In genomic region chr5:172690258-172691075, GRCh38 we compare ENCODE assay signal across 10 cellular contexts. TPM values are rescaled to one million over a fixed set of nuclear protein-coding genes. Genes with fewer than 3 reads are reported as not detected.
DNase-seq lines count a peak whose midpoint lies in the region; ATAC-seq, FAIRE-seq and TF ChIP-seq lines count a peak whose summit lies in the region.
"Had no signal": no experiment of that assay in that cellular context is flagged by ENCODE, and none has a peak within 500 bp of the region (broad histone marks: within the 10 kb centered on the region; RNA-seq: fewer than 3 reads in every experiment).

No MANE protein-coding gene starts in this region.

- POLR2A ChIA-PET in activated CD8-positive, alpha-beta T cell treated with anti-CD3 and anti-CD28 coated beads for 36 hours (lab: Charles Lee), result no interaction called here
- POLR2A ChIA-PET in activated CD8-positive, alpha-beta T cell treated with anti-CD3 and anti-CD28 coated beads, Interleukin-2, amount 10 ng/mL, durations not matched to agents 7 days and 5 days (lab: Charles Lee), result no interaction called here
- POLR2A ChIA-PET in RWPE1 (lab: Yijun Ruan, JAX; ENCODE audit: low non-redundant PET), result no interaction called here

- peak; percentile 29 for DNase-seq in activated CD8-positive, alpha-beta T cell treated with anti-CD3 and anti-CD28 coated beads for 36 hours
- no peak for DNase-seq in activated CD8-positive, alpha-beta T cell treated with anti-CD3 and anti-CD28 coated beads, Interleukin-2, amount 10 ng/mL, durations not matched to agents 7 days and 5 days
- DNase-seq in RWPE1 (ENCODE audit: low spot score) (no peak), spleen (peak; percentile 54), MG63 (no peak), middle frontal gyrus (ENCODE audit: extremely low spot score, low spot score) (no peak), RCC 7860 (ENCODE audit: low spot score) (no peak)
- DNase-seq: central memory CD4-positive, alpha-beta T cell; DND-41 had no signal

- no peak overlapping the region for H3K4me3 Mint-ChIP-seq in activated CD8-positive, alpha-beta T cell treated with anti-CD3 and anti-CD28 coated beads for 36 hours
- H3K4me3 Mint-ChIP-seq in activated CD8-positive, alpha-beta T cell treated with anti-CD3 and anti-CD28 coated beads, Interleukin-2, amount 10 ng/mL, durations not matched to agents 7 days and 5 days, result no peak overlapping the region

- no peak for TF ChIP-seq POLR2A in spleen (IDR thresholded peaks at IDR 0.05)

- H3K27ac ChIP-seq in RWPE1, result peak overlapping the region; percentile 3; the same call in 1 of the 2 replicates
- H3K27ac ChIP-seq in spleen, result no peak overlapping the region

- H3K27me3 ChIP-seq in spleen (replicated peaks in 1 of 7) (no peaks in the 10 kb centered on the region), MG63 (no peaks in the 10 kb centered on the region)

- peaks cover 0 to 23% (median 9%) of the 10 kb centered on the region in 6 donors for H3K4me1 ChIP-seq in spleen

- no peaks in the 10 kb centered on the region for H3K36me3 ChIP-seq in spleen
- 0 out of 2 replicates have a peak, but pooled peaks cover 3% of the 10 kb centered on the region for H3K36me3 ChIP-seq in MG63

- H3K9me3 ChIP-seq in spleen (no peaks in the 10 kb centered on the region), MG63 (no peaks in the 10 kb centered on the region)

- H3K4me1 Mint-ChIP-seq in activated CD8-positive, alpha-beta T cell treated with anti-CD3 and anti-CD28 coated beads for 36 hours (ENCODE audit: low read depth), result peaks cover 13% of the 10 kb centered on the region
- H3K4me1 Mint-ChIP-seq in activated CD8-positive, alpha-beta T cell treated with anti-CD3 and anti-CD28 coated beads, Interleukin-2, amount 10 ng/mL, durations not matched to agents 7 days and 5 days (ENCODE audit: low read depth), result peaks cover 21% of the 10 kb centered on the region

- TF ChIP-seq CTCF in activated CD8-positive, alpha-beta T cell treated with anti-CD3 and anti-CD28 coated beads for 36 hours (IDR thresholded peaks at IDR 0.05), result no peak
- TF ChIP-seq CTCF in RWPE1 (conservative IDR thresholded peaks at IDR 0.05; ENCODE audit: low read depth) (no peak), spleen (IDR thresholded peaks at IDR 0.05 in 8 of 11, conservative IDR thresholded peaks at IDR 0.05 in 3 of 11) (no peak)

- no peak overlapping the region for H3K27ac Mint-ChIP-seq in activated CD8-positive, alpha-beta T cell treated with anti-CD3 and anti-CD28 coated beads for 36 hours
- H3K27ac Mint-ChIP-seq in activated CD8-positive, alpha-beta T cell treated with anti-CD3 and anti-CD28 coated beads, Interleukin-2, amount 10 ng/mL, durations not matched to agents 7 days and 5 days, result no peak overlapping the region

- no peak for FAIRE-seq in RCC 7860 (lab: Jason Lieb, UNC)

- CTCF ChIA-PET in activated CD8-positive, alpha-beta T cell treated with anti-CD3 and anti-CD28 coated beads for 36 hours (lab: Charles Lee), result no interaction called here
- CTCF ChIA-PET in activated CD8-positive, alpha-beta T cell treated with anti-CD3 and anti-CD28 coated beads, Interleukin-2, amount 10 ng/mL, durations not matched to agents 7 days and 5 days (lab: Charles Lee), result no interaction called here
- CTCF ChIA-PET in RWPE1 (lab: Yijun Ruan, JAX), result interaction anchor here (0.7 to 1.1 kb wide), 2 partner anchors 211 to 641 kb away, joined by 3 read pairs; no protein-coding TSS in a partner anchor

- no peaks in the 10 kb centered on the region for H3K9me3 Mint-ChIP-seq in activated CD8-positive, alpha-beta T cell treated with anti-CD3 and anti-CD28 coated beads for 36 hours
- H3K9me3 Mint-ChIP-seq in activated CD8-positive, alpha-beta T cell treated with anti-CD3 and anti-CD28 coated beads, Interleukin-2, amount 10 ng/mL, durations not matched to agents 7 days and 5 days (ENCODE audit: insufficient read depth), result no peaks in the 10 kb centered on the region

- intact Hi-C loops in activated CD8-positive, alpha-beta T cell treated with anti-CD3 and anti-CD28 coated beads for 36 hours (cut with micrococcal nuclease), result no loop called here
- intact Hi-C loops in spleen (cut with DNase I; ENCODE audit: low total_unique reads), result no loop called here

- H3K4me3 ChIP-seq in spleen (no peak overlapping the region), MG63 (no peak overlapping the region)

- 87 to 92% (median 91%) methylated on average over 16 to 24 of the region's 24 CpGs for whole genome bisulfite sequencing in spleen, 5 donors

- ATAC-seq in activated CD8-positive, alpha-beta T cell treated with anti-CD3 and anti-CD28 coated beads for 36 hours, result peak; percentile 57
- no peak for ATAC-seq in activated CD8-positive, alpha-beta T cell treated with anti-CD3 and anti-CD28 coated beads, Interleukin-2, amount 10 ng/mL, durations not matched to agents 7 days and 5 days
- ATAC-seq in GM21619 (IDR thresholded peaks at IDR 0.05; ENCODE audit: unreplicated experiment), result peak; percentile 67

- H3K36me3 Mint-ChIP-seq in activated CD8-positive, alpha-beta T cell treated with anti-CD3 and anti-CD28 coated beads for 36 hours (ENCODE audit: low read depth), result no peaks in the 10 kb centered on the region
- H3K36me3 Mint-ChIP-seq in activated CD8-positive, alpha-beta T cell treated with anti-CD3 and anti-CD28 coated beads, Interleukin-2, amount 10 ng/mL, durations not matched to agents 7 days and 5 days (ENCODE audit: low read depth), result no peaks in the 10 kb centered on the region

- H3K27me3 Mint-ChIP-seq in activated CD8-positive, alpha-beta T cell treated with anti-CD3 and anti-CD28 coated beads for 36 hours, result no peaks in the 10 kb centered on the region
- no peaks in the 10 kb centered on the region for H3K27me3 Mint-ChIP-seq in activated CD8-positive, alpha-beta T cell treated with anti-CD3 and anti-CD28 coated beads, Interleukin-2, amount 10 ng/mL, durations not matched to agents 7 days and 5 days (ENCODE audit: low read depth)

RNA-seq across cellular contexts. Expression of gene NEURL1B, which starts 49.4 kb away (rescaled TPM):
- total RNA-seq in activated CD8-positive, alpha-beta T cell treated with anti-CD3 and anti-CD28 coated beads for 36 hours, result under 1 TPM; 0.18 to 0.22 TPM
- total RNA-seq in activated CD8-positive, alpha-beta T cell treated with anti-CD3 and anti-CD28 coated beads, Interleukin-2, amount 10 ng/mL, durations not matched to agents 7 days and 5 days, result 1 to 10 TPM; 3.9 to 4.2 TPM
- 1 to 10 TPM in 6 of 7 donors, under 1 TPM in 1; 0.85 to 2.5 (median 1.6) TPM for total RNA-seq in spleen
- 1 to 10 TPM in 1 of 3 donors, under 1 TPM in 2; 0.26 to 1.0 (median 0.49) TPM for polyA plus RNA-seq in spleen
- total RNA-seq in MG63 (2014; rRNA removed; shearing (Covaris generic); ENCODE audit: low replicate concordance), result 6.3 and 10.1 TPM in 2 replicates

Comparison
In these comparisons a context has a peak if more than half of its experiments do, and no peak if none do; other contexts are left out.
1. DNase-seq: peak in activated CD8-positive, alpha-beta T cell treated with anti-CD3 and anti-CD28 coated beads for 36 hours (single experiment) and spleen (single experiment); none in activated CD8-positive, alpha-beta T cell treated with anti-CD3 and anti-CD28 coated beads, Interleukin-2, amount 10 ng/mL, durations not matched to agents 7 days and 5 days (single experiment), RWPE1 (single experiment), MG63 (single experiment), middle frontal gyrus (single experiment) and RCC 7860 (single experiment).